8 cellular contexts compared by ENCODE assay signal in the genomic region with DNA sequence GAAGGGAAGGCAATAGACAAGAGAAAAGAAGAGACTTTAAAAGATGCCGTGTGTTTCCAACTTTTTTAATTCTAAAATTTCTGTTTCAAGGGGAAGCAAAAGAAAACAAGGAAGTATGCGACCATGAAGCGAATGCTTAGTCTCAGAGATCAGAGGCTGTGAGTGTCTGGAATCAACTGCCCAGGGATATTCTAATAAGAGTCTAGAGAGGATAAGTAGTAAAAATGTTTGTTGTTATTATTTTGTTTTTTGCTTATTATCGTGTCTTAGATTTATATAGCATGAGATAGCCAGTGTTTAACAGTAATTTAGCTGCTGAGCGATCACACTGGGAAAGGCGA. TPM values are rescaled to one million over a fixed set of nuclear protein-coding genes. Genes with fewer than 3 reads are reported as not detected.
DNase-seq lines count a peak whose midpoint lies in the region; ATAC-seq and TF ChIP-seq lines count a peak whose summit lies in the region.

No MANE protein-coding gene starts in this region.

- H2AFZ ChIP-seq in hepatocyte, result peak overlapping the region; percentile 88

- no peaks in the 10 kb centered on the region for H3K9me3 Mint-ChIP-seq in activated CD4-positive, alpha-beta memory T cell treated with anti-CD3 and anti-CD28 coated beads for 36 hours

- H3K36me3 ChIP-seq in H7 (replicated peaks; ENCODE audit: control insufficient read depth, insufficient read depth, low read length) (peaks cover 2% of the 10 kb centered on the region), hepatocyte (replicated peaks; ENCODE audit: insufficient read depth, low read depth) (no peaks in the 10 kb centered on the region)

- 34% methylated on average over 6 of the region's 6 CpGs for WGBS in hepatocyte (ENCODE audit: low lambda C conversion rate, missing lambda C conversion rate)

- peaks cover 3% of the 10 kb centered on the region for H4K20me1 ChIP-seq in hepatocyte (ENCODE audit: insufficient read depth, poor library complexity, severe bottlenecking)

- peak overlapping the region; percentile 89 for H3K27ac Mint-ChIP-seq in activated CD4-positive, alpha-beta memory T cell treated with anti-CD3 and anti-CD28 coated beads for 36 hours

- H3K4me3 Mint-ChIP-seq in activated CD4-positive, alpha-beta memory T cell treated with anti-CD3 and anti-CD28 coated beads for 36 hours, result peak overlapping the region; percentile 99

- ATAC-seq in HG02642 (IDR thresholded peaks at IDR 0.05; ENCODE audit: poor library complexity, unreplicated experiment) (no peak), GM19455 (IDR thresholded peaks at IDR 0.05; ENCODE audit: unreplicated experiment) (no peak), GM18505 (IDR thresholded peaks at IDR 0.05; ENCODE audit: unreplicated experiment) (no peak)

- no peaks in the 10 kb centered on the region for H3K27me3 ChIP-seq in H7 (ENCODE audit: control insufficient read depth, insufficient read depth, low read length)
- H3K27me3 ChIP-seq in hepatocyte, result no peaks in the 10 kb centered on the region

- intact Hi-C loops in activated CD4-positive, alpha-beta memory T cell treated with anti-CD3 and anti-CD28 coated beads for 36 hours (cut with micrococcal nuclease), result loop anchor here (1.0 to 5.0 kb wide), 5 partner anchors 50 to 631 kb away; a partner anchor contains a TSS

- TF ChIP-seq POLR2A in GM18505 (IDR thresholded peaks at IDR 0.05; ENCODE audit: borderline replicate concordance, extremely low read depth, insufficient read depth, insufficient read length), result no peak

- H3K9me2 ChIP-seq in hepatocyte (replicated peaks; ENCODE audit: insufficient read depth), result no peaks in the 10 kb centered on the region

- DNase-seq in H7 (no peak), hepatocyte (ENCODE audit: low spot score) (no peak), NOMO-1 treated with dmso at 0.1 percent for 144 hours (lab: John Stamatoyannopoulos, UW; ENCODE audit: unreplicated experiment) (no peak)
- no peak for DNase-seq in activated CD4-positive, alpha-beta memory T cell treated with anti-CD3 and anti-CD28 coated beads for 36 hours

- H3K27me3 Mint-ChIP-seq in activated CD4-positive, alpha-beta memory T cell treated with anti-CD3 and anti-CD28 coated beads for 36 hours, result no peaks in the 10 kb centered on the region

- H3K9me3 ChIP-seq in hepatocyte (ENCODE audit: low read depth), result no peaks in the 10 kb centered on the region

- peaks cover 6% of the 10 kb centered on the region for H3K4me1 ChIP-seq in hepatocyte (ENCODE audit: insufficient read depth)

- H3K4me2 ChIP-seq in hepatocyte, result peak overlapping the region; percentile 87

- H3K4me3 ChIP-seq in H7 (ENCODE audit: insufficient read depth, low read depth, low read length) (peak overlapping the region; percentile 84), hepatocyte (peak overlapping the region; percentile 87), skin epidermis (peak overlapping the region; percentile 61 to 98 (median 83))

- H3K36me3 Mint-ChIP-seq in activated CD4-positive, alpha-beta memory T cell treated with anti-CD3 and anti-CD28 coated beads for 36 hours, result peaks cover 17% of the 10 kb centered on the region

- CTCF ChIA-PET in activated CD4-positive, alpha-beta memory T cell treated with anti-CD3 and anti-CD28 coated beads for 36 hours (lab: Charles Lee), result interaction anchor here (1.9 kb wide), 1 partner anchor 104 kb away, joined by 7 read pairs; no protein-coding TSS in a partner anchor

- POLR2A ChIA-PET in activated CD4-positive, alpha-beta memory T cell treated with anti-CD3 and anti-CD28 coated beads for 36 hours (lab: Charles Lee), result interaction anchor here (0.9 kb wide), 1 partner anchor 49 kb away, joined by 4 read pairs; a partner anchor contains a TSS

- H3K27ac ChIP-seq in hepatocyte (peak overlapping the region; percentile 77), skin epidermis (peak overlapping the region in 19 of 21 experiments; percentile 65 to 95 (median 90))

- H3K79me2 ChIP-seq in hepatocyte, result peaks cover 60% of the 10 kb centered on the region

- peaks cover 44% of the 10 kb centered on the region for H3K4me1 Mint-ChIP-seq in activated CD4-positive, alpha-beta memory T cell treated with anti-CD3 and anti-CD28 coated beads for 36 hours (ENCODE audit: low read depth)

- TF ChIP-seq CTCF in hepatocyte (IDR thresholded peaks at IDR 0.05; ENCODE audit: poor library complexity), result no peak

RNA-seq across cellular contexts. Expression of a gene that starts 0.4 kb away (rescaled TPM):
- 24.9 and 32.2 TPM in 2 replicates for total RNA-seq in H7 (2014; rRNA removed; shearing (Covaris generic))
- total RNA-seq in activated CD4-positive, alpha-beta memory T cell treated with anti-CD3 and anti-CD28 coated beads for 36 hours, result 10 to 100 TPM; 72.1 to 72.5 TPM
- 32.9 and 43.6 TPM in 2 replicates for total RNA-seq in hepatocyte
- 11.3 and 12.3 TPM in 2 replicates for polyA plus RNA-seq in hepatocyte

RNA-seq across cellular contexts. Expression of a gene that starts 0.5 kb away (rescaled TPM):
- total RNA-seq in H7 (2014; rRNA removed; shearing (Covaris generic)), result 19.6 and 20.0 TPM in 2 replicates
- total RNA-seq in activated CD4-positive, alpha-beta memory T cell treated with anti-CD3 and anti-CD28 coated beads for 36 hours, result 10 to 100 TPM; 31.9 to 34.6 TPM
- 31.7 and 41.3 TPM in 2 replicates for total RNA-seq in hepatocyte
- 11.4 and 13.9 TPM in 2 replicates for polyA plus RNA-seq in hepatocyte

RNA-seq across cellular contexts. Expression of a gene that starts 49.8 kb away (rescaled TPM):
- total RNA-seq in H7 (2014; rRNA removed; shearing (Covaris generic)), result 10.1 and 29.6 TPM in 2 replicates
- 10 to 100 TPM; 46.3 to 51.8 TPM for total RNA-seq in activated CD4-positive, alpha-beta memory T cell treated with anti-CD3 and anti-CD28 coated beads for 36 hours
- total RNA-seq in hepatocyte, result 31.5 and 44.8 TPM in 2 replicates
- 20.2 and 21.2 TPM in 2 replicates for polyA plus RNA-seq in hepatocyte
